ENCODE assay signal across 8 cellular contexts in the genomic region with DNA sequence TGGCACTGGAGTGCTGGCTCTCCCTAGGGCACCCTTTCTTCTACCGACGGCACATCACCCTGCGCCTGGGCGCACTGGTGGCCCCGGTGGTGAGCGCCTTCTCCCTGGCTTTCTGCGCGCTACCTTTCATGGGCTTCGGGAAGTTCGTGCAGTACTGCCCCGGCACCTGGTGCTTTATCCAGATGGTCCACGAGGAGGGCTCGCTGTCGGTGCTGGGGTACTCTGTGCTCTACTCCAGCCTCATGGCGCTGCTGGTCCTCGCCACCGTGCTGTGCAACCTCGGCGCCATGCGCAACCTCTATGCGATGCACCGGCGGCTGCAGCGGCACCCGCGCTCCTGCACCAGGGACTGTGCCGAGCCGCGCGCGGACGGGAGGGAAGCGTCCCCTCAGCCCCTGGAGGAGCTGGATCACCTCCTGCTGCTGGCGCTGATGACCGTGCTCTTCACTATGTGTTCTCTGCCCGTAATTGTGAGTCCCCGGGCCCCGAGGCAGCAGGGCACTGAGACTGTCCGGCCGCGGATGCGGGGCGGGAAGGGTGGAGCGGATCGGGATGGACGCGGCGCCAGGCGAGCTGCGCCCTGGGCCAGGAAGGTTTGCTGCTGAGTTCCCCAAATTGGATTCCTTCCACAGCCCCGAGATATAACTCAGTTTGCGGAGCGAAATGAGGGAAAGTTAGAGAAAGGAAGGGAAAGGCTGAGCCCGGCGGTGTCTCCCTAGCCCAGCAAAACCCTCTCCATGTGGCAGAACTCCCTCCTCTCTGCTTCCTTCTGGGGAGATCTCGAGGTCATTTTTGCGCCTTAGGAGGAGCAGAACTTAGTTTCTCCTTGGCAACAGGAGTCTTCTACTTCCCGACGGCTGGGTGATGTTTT. TPM values are rescaled to one million over a fixed set of nuclear protein-coding genes. Genes with fewer than 3 reads are reported as not detected.
DNase-seq lines count a peak whose midpoint lies in the region; ATAC-seq and TF ChIP-seq lines count a peak whose summit lies in the region.

No MANE protein-coding gene starts in this region.

- H3K4me3 ChIP-seq in iPS DF 6.9 (ENCODE audit: low read length), result peak overlapping the region; percentile 49; the same call in 1 of the 2 replicates

- H3K27me3 ChIP-seq in iPS DF 6.9 (ENCODE audit: control insufficient read depth, insufficient read depth, low read length), result peaks cover 35% of the 10 kb centered on the region

- no peaks in the 10 kb centered on the region for H3K36me3 ChIP-seq in iPS DF 6.9 (ENCODE audit: control insufficient read depth, insufficient read depth, low read length)

- no peak for TF ChIP-seq CTCF in HFFc6 (IDR thresholded peaks at IDR 0.05)

- H3K9me3 Mint-ChIP-seq in HFFc6, result no peaks in the 10 kb centered on the region; the same call in 1 of the 2 replicates

- CTCF ChIA-PET in HEK293T (lab: Yijun Ruan, JAX), result no interaction called here

- DNase-seq in HFFc6 (no peak), activated gamma-delta T cell (lab: John Stamatoyannopoulos, UW) (peak; percentile 15), iPS DF 6.9 (ENCODE audit: low read depth, low spot score) (no peak), HEK293T (ENCODE audit: extremely low spot score) (no peak), NCI-H187 (lab: John Stamatoyannopoulos, UW) (no peak)
- peak; percentile 3 for DNase-seq in stimulated activated CD4-positive, alpha-beta T cell treated with anti-CD3 and anti-CD28 coated beads, Interleukin-12 subunit alpha, Interleukin-12 subunit beta, amount 100 ng/mL, for 4 hours

- peaks cover 26% of the 10 kb centered on the region for H3K4me1 Mint-ChIP-seq in HFFc6 (ENCODE audit: low read depth)

- no peaks in the 10 kb centered on the region for H3K4me1 ChIP-seq in iPS DF 6.9 (ENCODE audit: control insufficient read depth, insufficient read depth, low read length)

- no peaks in the 10 kb centered on the region for H3K36me3 Mint-ChIP-seq in HFFc6 (ENCODE audit: low read depth)

- peaks cover 50% of the 10 kb centered on the region for H3K27me3 Mint-ChIP-seq in HFFc6 (ENCODE audit: insufficient read depth)

- WGBS in iPS DF 6.9 (ENCODE audit: insufficient coverage, insufficient read length), result no CpG with 5 or more reads among the region's 59 CpGs

- POLR2A ChIA-PET in HEK293T (lab: Yijun Ruan, JAX), result no interaction called here

- peak overlapping the region; percentile 45 for H3K4me3 Mint-ChIP-seq in HFFc6

- H3K27ac Mint-ChIP-seq in HFFc6, result no peak overlapping the region

- no peak overlapping the region for H3K27ac ChIP-seq in iPS DF 6.9 (ENCODE audit: low read length)

- no peaks in the 10 kb centered on the region for H3K9me3 ChIP-seq in iPS DF 6.9 (ENCODE audit: control insufficient read depth, insufficient read depth, low read length)

- ATAC-seq in HG02852 (IDR thresholded peaks at IDR 0.05; ENCODE audit: unreplicated experiment), result no peak
- no peak for ATAC-seq in GM18861 (IDR thresholded peaks at IDR 0.05; ENCODE audit: unreplicated experiment)

TF ChIP-seq in HEK293T, 16 proteins besides CTCF, POLR2A, EP300 and RAD21:
- TF ChIP-seq CTBP1 (IDR thresholded peaks at IDR 0.05; ENCODE audit: borderline replicate concordance), result no peak
- no peak for TF ChIP-seq NFRKB (IDR thresholded peaks at IDR 0.05)
- no peak for TF ChIP-seq ELF4 (IDR thresholded peaks at IDR 0.05)
- no peak for TF ChIP-seq SUZ12 (IDR thresholded peaks at IDR 0.05)
- no peak for TF ChIP-seq FOXM1 (IDR thresholded peaks at IDR 0.05; ENCODE audit: borderline replicate concordance)
- no peak for TF ChIP-seq BHLHE40 (IDR thresholded peaks at IDR 0.05; ENCODE audit: borderline replicate concordance)
- TF ChIP-seq ARNT (IDR thresholded peaks at IDR 0.05), result no peak
- TF ChIP-seq FOXA1 (IDR thresholded peaks at IDR 0.05), result no peak
- no peak for TF ChIP-seq SP1 (IDR thresholded peaks at IDR 0.05)
- no peak for TF ChIP-seq FOXK2 (IDR thresholded peaks at IDR 0.05)
TF ChIP-seq in HEK293T: peak in this region for 0.

RNA-seq across cellular contexts. Expression of gene PTGDR, which starts 0.9 kb away (rescaled TPM):
- not detected for total RNA-seq in HFFc6 (2021; fragmentation: NEBNext Ultra II Directional; extraction: Animal tissue kit (Norgen Biotek cat#: 25700))

RNA-seq across cellular contexts. Expression of gene PTGER2, which starts 45.7 kb away (rescaled TPM):
- total RNA-seq in HFFc6 (2021; fragmentation: NEBNext Ultra II Directional; extraction: Animal tissue kit (Norgen Biotek cat#: 25700)), result under 1 TPM; 0.28 to 0.73 (median 0.37) TPM

Comparison
In these comparisons a context has a peak if more than half of its experiments do, and no peak if none do; other contexts are left out.
1. DNase-seq: peak in activated gamma-delta T cell (single experiment) and stimulated activated CD4-positive, alpha-beta T cell treated with anti-CD3 and anti-CD28 coated beads, Interleukin-12 subunit alpha, Interleukin-12 subunit beta, amount 100 ng/mL, for 4 hours (single experiment); none in HFFc6 (single experiment), iPS DF 6.9 (single experiment), HEK293T (single experiment) and NCI-H187 (0 of 2).